ENCODE assay signal across 14 cellular contexts in genomic region chr19:32642771-32643170, GRCh38. TPM values are rescaled to one million over a fixed set of nuclear protein-coding genes. Genes with fewer than 3 reads are reported as not detected.
A peak's percentile ranks its signal among the peaks of the same experiment; 100 is the strongest.
DNase-seq lines count a peak whose midpoint lies in the region; ATAC-seq and FAIRE-seq lines count a peak whose summit lies in the region.
"Had no signal": no experiment of that assay in that cellular context is flagged by ENCODE, and none has a peak within 500 bp of the region (broad histone marks: within the 10 kb centered on the region; RNA-seq: fewer than 3 reads in every experiment).

No MANE protein-coding gene starts in this region.

- no peaks in the 10 kb centered on the region for H3K27me3 Mint-ChIP-seq in activated CD4-positive, alpha-beta T cell treated with anti-CD3 and anti-CD28 coated beads, Interleukin-2, amount 10 ng/mL, durations not matched to agents 7 days and 5 days
- H3K27me3 Mint-ChIP-seq in stimulated activated naive CD8-positive, alpha-beta T cell treated with anti-CD3 and anti-CD28 coated beads, Interleukin-15, Interleukin-2, amounts not matched to agents 100 ng/mL and 50 ng/mL, for 24 hours = no peaks in the 10 kb centered on the region

- H3K27ac Mint-ChIP-seq in activated CD4-positive, alpha-beta T cell treated with anti-CD3 and anti-CD28 coated beads, Interleukin-2, amount 10 ng/mL, durations not matched to agents 7 days and 5 days = peak overlapping the region; percentile 80
- peak overlapping the region; percentile 72 for H3K27ac Mint-ChIP-seq in stimulated activated naive CD8-positive, alpha-beta T cell treated with anti-CD3 and anti-CD28 coated beads, Interleukin-15, Interleukin-2, amounts not matched to agents 100 ng/mL and 50 ng/mL, for 24 hours

- H3K36me3 Mint-ChIP-seq in activated CD4-positive, alpha-beta T cell treated with anti-CD3 and anti-CD28 coated beads, Interleukin-2, amount 10 ng/mL, durations not matched to agents 7 days and 5 days (ENCODE audit: low read depth) = peaks cover 67% of the 10 kb centered on the region
- peaks cover 74% of the 10 kb centered on the region for H3K36me3 Mint-ChIP-seq in stimulated activated naive CD8-positive, alpha-beta T cell treated with anti-CD3 and anti-CD28 coated beads, Interleukin-15, Interleukin-2, amounts not matched to agents 100 ng/mL and 50 ng/mL, for 24 hours (ENCODE audit: low read depth)

- POLR2A ChIA-PET in activated CD4-positive, alpha-beta T cell treated with anti-CD3 and anti-CD28 coated beads, Interleukin-2, amount 10 ng/mL, durations not matched to agents 7 days and 5 days (lab: Charles Lee) = no interaction called here

- DNase-seq in activated CD4-positive, alpha-beta T cell treated with anti-CD3 and anti-CD28 coated beads, Interleukin-2, amount 10 ng/mL, durations not matched to agents 7 days and 5 days = peak; percentile 88
- peak; percentile 85 for DNase-seq in activated effector memory CD4-positive, alpha-beta T cell treated with anti-CD3 and anti-CD28 coated beads, Interleukin-2, amount 50 U/mL, for 16 hours
- DNase-seq in stimulated activated CD4-positive, alpha-beta T cell treated with anti-CD3 and anti-CD28 coated beads, Interleukin-1b, Interleukin-23, amount 100 ng/mL, for 1 hour (ENCODE audit: low read depth in 2 of 2) = peak; percentile 16
- no peak for DNase-seq in inferior parietal cortex (ENCODE audit: extremely low spot score)
- no peak for DNase-seq in RCC 7860 (ENCODE audit: low spot score)
- no peak for DNase-seq in RPMI8226
- DNase-seq: brain microvascular endothelial cell, DMS53, Kasumi-1, kidney, NCI-H69, SK-N-SH had no signal

- peak overlapping the region; percentile 4 for H3K4me3 Mint-ChIP-seq in activated CD4-positive, alpha-beta T cell treated with anti-CD3 and anti-CD28 coated beads, Interleukin-2, amount 10 ng/mL, durations not matched to agents 7 days and 5 days
- H3K4me3 Mint-ChIP-seq in stimulated activated naive CD8-positive, alpha-beta T cell treated with anti-CD3 and anti-CD28 coated beads, Interleukin-15, Interleukin-2, amounts not matched to agents 100 ng/mL and 50 ng/mL, for 24 hours = peak overlapping the region; percentile 5

- no peak for ATAC-seq in GM21390 (IDR thresholded peaks at IDR 0.05; ENCODE audit: unreplicated experiment)

- CTCF ChIA-PET in activated CD4-positive, alpha-beta T cell treated with anti-CD3 and anti-CD28 coated beads, Interleukin-2, amount 10 ng/mL, durations not matched to agents 7 days and 5 days (lab: Charles Lee) = interaction anchor here (1.2 kb wide), 1 partner anchor 23 kb away, joined by 3 read pairs; no protein-coding TSS in a partner anchor

- FAIRE-seq in RCC 7860 (lab: Jason Lieb, UNC) = no peak
- FAIRE-seq: kidney had no signal

- peaks cover 43% of the 10 kb centered on the region for H3K4me1 Mint-ChIP-seq in activated CD4-positive, alpha-beta T cell treated with anti-CD3 and anti-CD28 coated beads, Interleukin-2, amount 10 ng/mL, durations not matched to agents 7 days and 5 days
- peaks cover 40% of the 10 kb centered on the region for H3K4me1 Mint-ChIP-seq in stimulated activated naive CD8-positive, alpha-beta T cell treated with anti-CD3 and anti-CD28 coated beads, Interleukin-15, Interleukin-2, amounts not matched to agents 100 ng/mL and 50 ng/mL, for 24 hours (ENCODE audit: low read depth)

- H3K9me3 Mint-ChIP-seq in activated CD4-positive, alpha-beta T cell treated with anti-CD3 and anti-CD28 coated beads, Interleukin-2, amount 10 ng/mL, durations not matched to agents 7 days and 5 days = no peaks in the 10 kb centered on the region
- H3K9me3 Mint-ChIP-seq in stimulated activated naive CD8-positive, alpha-beta T cell treated with anti-CD3 and anti-CD28 coated beads, Interleukin-15, Interleukin-2, amounts not matched to agents 100 ng/mL and 50 ng/mL, for 24 hours = no peaks in the 10 kb centered on the region

RNA-seq across cellular contexts. Expression of gene ANKRD27, which starts 32.2 kb away (rescaled TPM):
- total RNA-seq in activated CD4-positive, alpha-beta T cell treated with anti-CD3 and anti-CD28 coated beads, Interleukin-2, amount 10 ng/mL, durations not matched to agents 7 days and 5 days = 10 to 100 TPM; 49.3 to 49.8 TPM

RNA-seq across cellular contexts. Expression of gene RGS9BP, which starts 32.9 kb away (rescaled TPM):
- under 1 TPM; 0.35 TPM for total RNA-seq in activated CD4-positive, alpha-beta T cell treated with anti-CD3 and anti-CD28 coated beads, Interleukin-2, amount 10 ng/mL, durations not matched to agents 7 days and 5 days

RNA-seq across cellular contexts. Expression of gene NUDT19, which starts 48.9 kb away (rescaled TPM):
- 10 to 100 TPM; 15.6 to 16.0 TPM for total RNA-seq in activated CD4-positive, alpha-beta T cell treated with anti-CD3 and anti-CD28 coated beads, Interleukin-2, amount 10 ng/mL, durations not matched to agents 7 days and 5 days

Comparison
In these comparisons a context has a peak if more than half of its experiments do, and no peak if none do; other contexts are left out.
1. DNase-seq: peak in activated CD4-positive, alpha-beta T cell treated with anti-CD3 and anti-CD28 coated beads, Interleukin-2, amount 10 ng/mL, durations not matched to agents 7 days and 5 days (single experiment), activated effector memory CD4-positive, alpha-beta T cell treated with anti-CD3 and anti-CD28 coated beads, Interleukin-2, amount 50 U/mL, for 16 hours (single experiment) and stimulated activated CD4-positive, alpha-beta T cell treated with anti-CD3 and anti-CD28 coated beads, Interleukin-1b, Interleukin-23, amount 100 ng/mL, for 1 hour (2 of 2); none in inferior parietal cortex (single experiment), RCC 7860 (single experiment) and RPMI8226 (single experiment).